ENCODE assay signal across 8 cellular contexts in the genomic region with DNA sequence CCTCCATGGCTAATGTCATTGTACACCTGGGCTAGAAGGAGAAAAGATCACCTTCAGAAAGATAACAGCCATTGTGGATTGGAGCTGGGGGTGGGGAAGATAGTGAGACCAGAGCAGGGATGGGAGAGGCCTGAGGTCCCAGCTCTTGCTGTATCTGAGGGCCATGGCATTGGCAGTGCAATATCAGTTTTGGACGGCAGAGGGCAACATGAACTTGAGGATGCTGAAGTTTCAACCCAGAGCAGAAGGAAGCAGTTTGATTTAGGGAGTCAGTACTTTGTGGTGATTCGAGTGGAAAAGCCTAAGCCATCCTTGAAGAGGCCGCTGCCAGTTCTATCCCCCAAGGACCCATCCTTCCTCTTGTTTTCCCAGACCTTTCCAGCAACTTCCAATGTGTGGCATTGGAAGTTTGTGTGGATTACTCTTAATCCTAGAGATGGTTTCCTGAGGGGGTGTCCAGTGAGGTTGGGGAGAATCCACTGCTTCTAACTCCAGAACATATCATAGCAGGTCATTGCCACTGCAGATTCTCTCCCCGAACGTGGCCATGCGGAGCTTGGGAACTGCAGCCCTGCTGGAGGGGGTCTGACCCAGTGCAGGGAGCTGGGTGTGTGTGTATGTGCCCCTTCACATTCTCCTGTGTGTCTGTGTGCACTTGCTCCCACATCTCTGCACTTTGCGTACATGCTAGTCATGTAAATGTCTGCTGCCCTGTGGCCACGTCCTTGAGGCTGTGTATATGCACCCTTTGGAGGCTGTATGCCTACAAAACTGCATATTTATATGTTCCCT. TPM values are rescaled to one million over a fixed set of nuclear protein-coding genes. Genes with fewer than 3 reads are reported as not detected.
DNase-seq lines count a peak whose midpoint lies in the region; TF ChIP-seq lines count a peak whose summit lies in the region.

No MANE protein-coding gene starts in this region.

- DNase-seq in DMS153 treated with DMSO at 0.1 percent for 48 hours (lab: John Stamatoyannopoulos, UW; ENCODE audit: unreplicated experiment) (peak; percentile 93), HPDE6-E6E7 (ENCODE audit: extremely low spot score) (peak; percentile 73), NOMO-1 (lab: John Stamatoyannopoulos, UW; ENCODE audit: unreplicated experiment in 2 of 2) (peak; percentile 65 to 71), endothelial cell (ENCODE audit: low spot score) (peak; percentile 86), midbrain (lab: John Stamatoyannopoulos, UW) (peak; percentile 90), cerebellar nuclear complex (lab: John Stamatoyannopoulos, UW) (no peak)
- peak; percentile 33 to 39 for DNase-seq in activated CD8-positive, alpha-beta memory T cell treated with anti-CD3 and anti-CD28 coated beads for 4 hours (ENCODE audit: low read depth in 2 of 2)
- peak; percentile 42 to 56 for DNase-seq in stimulated activated CD8-positive, alpha-beta memory T cell treated with anti-CD3 and anti-CD28 coated beads, Interleukin-2, amount 100 ng/mL, for 48 hours (ENCODE audit: low read depth in 2 of 2)

- no peak overlapping the region for H3K4me3 Mint-ChIP-seq in endothelial cell (ENCODE audit: unreplicated experiment)

- peaks cover 3% of the 10 kb centered on the region for H3K4me1 Mint-ChIP-seq in endothelial cell (ENCODE audit: unreplicated experiment)

- H3K27ac Mint-ChIP-seq in endothelial cell (ENCODE audit: unreplicated experiment), result no peak overlapping the region

- H3K36me3 Mint-ChIP-seq in endothelial cell (ENCODE audit: low read depth, unreplicated experiment), result no peaks in the 10 kb centered on the region

- H3K27me3 Mint-ChIP-seq in endothelial cell (ENCODE audit: unreplicated experiment), result peaks cover 5% of the 10 kb centered on the region

- peak; percentile 86 for TF ChIP-seq CTCF in endothelial cell (IDR thresholded peaks at IDR 0.05; ENCODE audit: unreplicated experiment)

- H3K9me3 Mint-ChIP-seq in endothelial cell (ENCODE audit: unreplicated experiment), result no peaks in the 10 kb centered on the region

RNA-seq across cellular contexts. Expression of a gene that starts 24.1 kb away (rescaled TPM):
- not detected for total RNA-seq in endothelial cell (ENCODE audit: unreplicated experiment)

Comparison
In these comparisons a context has a peak if more than half of its experiments do, and no peak if none do; other contexts are left out.
1. DNase-seq: peak in DMS153 treated with DMSO at 0.1 percent for 48 hours (single experiment), HPDE6-E6E7 (single experiment), NOMO-1 (2 of 2), activated CD8-positive, alpha-beta memory T cell treated with anti-CD3 and anti-CD28 coated beads for 4 hours (2 of 2), endothelial cell (single experiment), midbrain (single experiment) and stimulated activated CD8-positive, alpha-beta memory T cell treated with anti-CD3 and anti-CD28 coated beads, Interleukin-2, amount 100 ng/mL, for 48 hours (2 of 2); none in cerebellar nuclear complex (0 of 2).